ENCODE assay signal across 32 cellular contexts in the genomic region with DNA sequence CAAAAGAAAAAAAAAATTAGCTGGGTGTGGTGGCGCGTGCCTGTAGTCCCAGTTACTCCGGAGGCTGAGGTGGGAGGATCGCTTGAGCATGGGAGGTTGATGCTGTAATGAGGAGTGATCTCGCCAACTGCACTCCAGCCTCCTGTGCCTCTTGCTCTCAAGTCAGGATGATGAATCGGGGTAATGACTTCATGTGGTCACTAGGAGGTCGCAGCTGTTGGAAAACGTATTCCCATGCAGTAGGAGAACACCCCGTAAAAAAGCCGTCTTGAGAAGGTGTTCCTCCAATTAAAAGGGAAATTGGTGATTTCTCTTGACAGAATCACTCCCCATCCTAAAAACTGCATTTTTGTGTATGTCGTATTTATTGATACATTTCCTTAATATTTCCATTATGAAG. TPM values are rescaled to one million over a fixed set of nuclear protein-coding genes. Genes with fewer than 3 reads are reported as not detected.
"Had no signal": no experiment of that assay in that cellular context is flagged by ENCODE, and none has a peak within 500 bp of the region (broad histone marks: within the 10 kb centered on the region; RNA-seq: fewer than 3 reads in every experiment).

No MANE protein-coding gene starts in this region.

- H3K9me3 Mint-ChIP-seq: activated naive CD4-positive, alpha-beta T cell treated with anti-CD3 and anti-CD28 coated beads for 36 hours; activated naive CD8-positive, alpha-beta T cell treated with anti-CD3 and anti-CD28 coated beads, Interleukin-2, amount 10 ng/mL, durations not matched to agents 7 days and 5 days; activated T-cell treated with anti-CD3 and anti-CD28 coated beads, Interleukin-2, amount 50 U/mL, for 24 hours; central memory CD8-positive, alpha-beta T cell; effector memory CD8-positive, alpha-beta T cell; stimulated activated effector memory CD8-positive, alpha-beta T cell treated with anti-CD3 and anti-CD28 coated beads, Interleukin-12 subunit alpha, Interleukin-12 subunit beta, amount 100 ng/mL, for 72 hours; stimulated activated naive CD8-positive, alpha-beta T cell treated with anti-CD3 and anti-CD28 coated beads, Interleukin-15, amount 100 ng/mL, for 72 hours had no signal

- H3K27me3 Mint-ChIP-seq: activated naive CD8-positive, alpha-beta T cell treated with anti-CD3 and anti-CD28 coated beads, Interleukin-2, amount 10 ng/mL, durations not matched to agents 7 days and 5 days; central memory CD8-positive, alpha-beta T cell; effector memory CD8-positive, alpha-beta T cell; stimulated activated naive CD8-positive, alpha-beta T cell treated with anti-CD3 and anti-CD28 coated beads, Interleukin-15, amount 100 ng/mL, for 72 hours had no signal

- H3K4me3 Mint-ChIP-seq: activated naive CD4-positive, alpha-beta T cell treated with anti-CD3 and anti-CD28 coated beads for 36 hours; activated naive CD8-positive, alpha-beta T cell treated with anti-CD3 and anti-CD28 coated beads, Interleukin-2, amount 10 ng/mL, durations not matched to agents 7 days and 5 days; activated T-cell treated with anti-CD3 and anti-CD28 coated beads, Interleukin-2, amount 50 U/mL, for 24 hours; central memory CD8-positive, alpha-beta T cell; effector memory CD8-positive, alpha-beta T cell; nephron progenitor cell; stimulated activated effector memory CD8-positive, alpha-beta T cell treated with anti-CD3 and anti-CD28 coated beads, Interleukin-12 subunit alpha, Interleukin-12 subunit beta, amount 100 ng/mL, for 72 hours; stimulated activated naive CD8-positive, alpha-beta T cell treated with anti-CD3 and anti-CD28 coated beads, Interleukin-15, amount 100 ng/mL, for 72 hours had no signal

- H3K27me3 ChIP-seq: esophagus muscularis mucosa, gastrocnemius medialis, tibial artery had no signal

- ATAC-seq: effector memory CD8-positive, alpha-beta T cell; gastrocnemius medialis; left cardiac atrium; right cardiac atrium; stimulated activated effector memory CD8-positive, alpha-beta T cell treated with anti-CD3 and anti-CD28 coated beads, Interleukin-12 subunit alpha, Interleukin-12 subunit beta, amount 100 ng/mL, for 72 hours; stimulated activated naive CD8-positive, alpha-beta T cell treated with anti-CD3 and anti-CD28 coated beads, Interleukin-15, amount 100 ng/mL, for 72 hours had no signal

- H3K4me3 ChIP-seq: breast epithelium, esophagus muscularis mucosa, gastrocnemius medialis, tibial artery had no signal

- H3K9me3 ChIP-seq: breast epithelium, esophagus muscularis mucosa, gastrocnemius medialis, tibial artery had no signal

- H3K27ac ChIP-seq: breast epithelium, esophagus muscularis mucosa, gastrocnemius medialis, parathyroid adenoma, tibial artery, WERI-Rb-1 had no signal

- H3K4me1 ChIP-seq: breast epithelium, parathyroid adenoma had no signal

- H2AFZ ChIP-seq: parathyroid adenoma had no signal

- FAIRE-seq: colon, islet of Langerhans, small intestine, TTC549 had no signal

- DNase-seq: activated CD4-positive, CD25-positive, alpha-beta regulatory T cell treated with anti-CD3 and anti-CD28 coated beads, Interleukin-2, amount 50 U/mL, for 72 hours; activated CD8-positive, alpha-beta memory T cell treated with anti-CD3 and anti-CD28 coated beads, Interleukin-2, amount 50 U/mL, for 4 hours; activated naive CD4-positive, alpha-beta T cell treated with anti-CD3 and anti-CD28 coated beads for 36 hours; activated naive CD8-positive, alpha-beta T cell treated with anti-CD3 and anti-CD28 coated beads, Interleukin-2, amount 10 ng/mL, durations not matched to agents 7 days and 5 days; activated T-cell treated with anti-CD3 and anti-CD28 coated beads, Interleukin-2, amount 50 U/mL, for 24 hours; amniotic stem cell; effector memory CD8-positive, alpha-beta T cell; gastrocnemius medialis; hippocampal formation; left cardiac atrium; nephron progenitor cell; nucleus accumbens; right cardiac atrium; small intestine; stimulated activated CD4-positive, alpha-beta T cell treated with anti-CD3 and anti-CD28 coated beads, Interleukin-2, amount 100 ng/mL, for 24 hours; stimulated activated naive CD8-positive, alpha-beta T cell treated with anti-CD3 and anti-CD28 coated beads, Interleukin-15, amount 100 ng/mL, for 72 hours; tibial artery; WERI-Rb-1 had no signal

- H3K79me2 ChIP-seq: parathyroid adenoma had no signal

- H3K36me3 ChIP-seq: breast epithelium, esophagus muscularis mucosa, gastrocnemius medialis, tibial artery, WERI-Rb-1 had no signal

- H3K9ac ChIP-seq: parathyroid adenoma had no signal

- H3K27ac Mint-ChIP-seq: activated naive CD4-positive, alpha-beta T cell treated with anti-CD3 and anti-CD28 coated beads for 36 hours; activated naive CD8-positive, alpha-beta T cell treated with anti-CD3 and anti-CD28 coated beads, Interleukin-2, amount 10 ng/mL, durations not matched to agents 7 days and 5 days; activated T-cell treated with anti-CD3 and anti-CD28 coated beads, Interleukin-2, amount 50 U/mL, for 24 hours; effector memory CD8-positive, alpha-beta T cell; nephron progenitor cell; stimulated activated effector memory CD8-positive, alpha-beta T cell treated with anti-CD3 and anti-CD28 coated beads, Interleukin-12 subunit alpha, Interleukin-12 subunit beta, amount 100 ng/mL, for 72 hours; stimulated activated naive CD8-positive, alpha-beta T cell treated with anti-CD3 and anti-CD28 coated beads, Interleukin-15, amount 100 ng/mL, for 72 hours had no signal

RNA-seq across cellular contexts. Expression of a gene that starts 5.9 kb away (rescaled TPM):
- total RNA-seq: activated naive CD4-positive, alpha-beta T cell treated with anti-CD3 and anti-CD28 coated beads for 36 hours; activated naive CD8-positive, alpha-beta T cell treated with anti-CD3 and anti-CD28 coated beads, Interleukin-2, amount 10 ng/mL, durations not matched to agents 7 days and 5 days; breast epithelium; dermis microvascular lymphatic vessel endothelial cell; esophagus muscularis mucosa; gastrocnemius medialis; left cardiac atrium; liver; mononuclear cell; pulmonary artery endothelial cell; right cardiac atrium; T-helper 2 cell treated with Interferon-gamma antibody and Interleukin-4, amounts not matched to agents 100 ng/mL and 5 ng/mL, for 36 hours; ureter had no signal
- polyA plus RNA-seq: liver, right cardiac atrium, small intestine had no signal
